2 cellular contexts compared by ENCODE assay signal in the genomic region with DNA sequence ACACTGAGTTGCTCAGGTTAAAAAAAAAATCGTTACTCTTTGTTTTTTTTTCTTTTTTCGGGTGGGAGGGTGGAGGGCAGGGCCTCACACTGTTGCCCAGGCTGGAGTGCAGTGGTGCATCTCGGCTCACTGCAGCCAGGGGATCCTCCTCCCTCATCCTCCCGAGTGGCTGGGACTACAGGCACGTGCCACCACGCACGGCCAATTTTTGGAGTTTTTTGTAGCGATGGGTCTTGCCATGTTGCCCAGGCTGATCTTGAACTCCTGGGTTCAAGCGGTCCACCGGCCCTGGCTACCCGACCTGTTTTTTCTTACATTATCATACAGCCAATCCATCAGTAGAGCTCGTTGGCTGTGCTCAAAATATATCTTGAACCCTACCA.
TF ChIP-seq lines count a peak whose summit lies in the region.

No MANE protein-coding gene starts in this region.

TF ChIP-seq in SK-N-SH, 30 proteins besides CTCF, POLR2A, EP300 and RAD21 (continued from another document):
- TF ChIP-seq JUND (IDR thresholded peaks at IDR 0.05), result no peak
- TF ChIP-seq, protein P1, sequence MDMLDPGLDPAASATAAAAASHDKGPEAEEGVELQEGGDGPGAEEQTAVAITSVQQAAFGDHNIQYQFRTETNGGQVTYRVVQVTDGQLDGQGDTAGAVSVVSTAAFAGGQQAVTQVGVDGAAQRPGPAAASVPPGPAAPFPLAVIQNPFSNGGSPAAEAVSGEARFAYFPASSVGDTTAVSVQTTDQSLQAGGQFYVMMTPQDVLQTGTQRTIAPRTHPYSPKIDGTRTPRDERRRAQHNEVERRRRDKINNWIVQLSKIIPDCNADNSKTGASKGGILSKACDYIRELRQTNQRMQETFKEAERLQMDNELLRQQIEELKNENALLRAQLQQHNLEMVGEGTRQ (IDR thresholded peaks at IDR 0.05; ENCODE audit: borderline replicate concordance, low read depth, low read length), result no peak
- TF ChIP-seq, protein P2, sequence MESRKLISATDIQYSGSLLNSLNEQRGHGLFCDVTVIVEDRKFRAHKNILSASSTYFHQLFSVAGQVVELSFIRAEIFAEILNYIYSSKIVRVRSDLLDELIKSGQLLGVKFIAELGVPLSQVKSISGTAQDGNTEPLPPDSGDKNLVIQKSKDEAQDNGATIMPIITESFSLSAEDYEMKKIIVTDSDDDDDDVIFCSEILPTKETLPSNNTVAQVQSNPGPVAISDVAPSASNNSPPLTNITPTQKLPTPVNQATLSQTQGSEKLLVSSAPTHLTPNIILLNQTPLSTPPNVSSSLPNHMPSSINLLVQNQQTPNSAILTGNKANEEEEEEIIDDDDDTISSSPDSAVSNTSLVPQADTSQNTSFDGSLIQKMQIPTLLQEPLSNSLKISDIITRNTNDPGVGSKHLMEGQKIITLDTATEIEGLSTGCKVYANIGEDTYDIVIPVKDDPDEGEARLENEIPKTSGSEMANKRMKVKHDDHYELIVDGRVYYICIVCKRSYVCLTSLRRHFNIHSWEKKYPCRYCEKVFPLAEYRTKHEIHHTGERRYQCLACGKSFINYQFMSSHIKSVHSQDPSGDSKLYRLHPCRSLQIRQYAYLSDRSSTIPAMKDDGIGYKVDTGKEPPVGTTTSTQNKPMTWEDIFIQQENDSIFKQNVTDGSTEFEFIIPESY (IDR thresholded peaks at IDR 0.05; ENCODE audit: borderline replicate concordance, low read depth), result no peak
- TF ChIP-seq RCOR1 (IDR thresholded peaks at IDR 0.05; ENCODE audit: low read length), result no peak
- no peak for TF ChIP-seq TEAD4 (IDR thresholded peaks at IDR 0.05; ENCODE audit: borderline replicate concordance, insufficient read depth)
- TF ChIP-seq, protein P3, sequence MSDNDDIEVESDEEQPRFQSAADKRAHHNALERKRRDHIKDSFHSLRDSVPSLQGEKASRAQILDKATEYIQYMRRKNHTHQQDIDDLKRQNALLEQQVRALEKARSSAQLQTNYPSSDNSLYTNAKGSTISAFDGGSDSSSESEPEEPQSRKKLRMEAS (IDR thresholded peaks at IDR 0.05; ENCODE audit: low read depth), result no peak
- no peak for TF ChIP-seq TCF12 (IDR thresholded peaks at IDR 0.05)
- no peak for TF ChIP-seq YY1 (IDR thresholded peaks at IDR 0.05; ENCODE audit: low read depth)
- TF ChIP-seq ELF1 (IDR thresholded peaks at IDR 0.05), result no peak
- no peak for TF ChIP-seq GATA2 (CRISPR knock-in tag; IDR thresholded peaks at IDR 0.05)
- no peak for TF ChIP-seq FOXM1 (IDR thresholded peaks at IDR 0.05; ENCODE audit: low read depth)
- TF ChIP-seq, protein P4, sequence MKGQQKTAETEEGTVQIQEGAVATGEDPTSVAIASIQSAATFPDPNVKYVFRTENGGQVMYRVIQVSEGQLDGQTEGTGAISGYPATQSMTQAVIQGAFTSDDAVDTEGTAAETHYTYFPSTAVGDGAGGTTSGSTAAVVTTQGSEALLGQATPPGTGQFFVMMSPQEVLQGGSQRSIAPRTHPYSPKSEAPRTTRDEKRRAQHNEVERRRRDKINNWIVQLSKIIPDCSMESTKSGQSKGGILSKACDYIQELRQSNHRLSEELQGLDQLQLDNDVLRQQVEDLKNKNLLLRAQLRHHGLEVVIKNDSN (IDR thresholded peaks at IDR 0.05; ENCODE audit: borderline replicate concordance, low read depth), result no peak
- TF ChIP-seq CHD2 (IDR thresholded peaks at IDR 0.05; ENCODE audit: low read length, partially characterized antibody), result no peak

TF ChIP-seq in SK-N-SH treated with all-trans-retinoic acid at 6 μM for 48 hours, 23 proteins besides CTCF, POLR2A, EP300 and RAD21 (continued from another document):
- TF ChIP-seq GLIS3 (CRISPR knock-in tag; IDR thresholded peaks at IDR 0.05) (no peak), ZNF565 (CRISPR knock-in tag; conservative IDR thresholded peaks at IDR 0.05; ENCODE audit: low read depth) (no peak), ISL1 (CRISPR knock-in tag; IDR thresholded peaks at IDR 0.05) (no peak), SNAI2 (CRISPR knock-in tag; IDR thresholded peaks at IDR 0.05) (no peak), ZNF8 (CRISPR knock-in tag; IDR thresholded peaks at IDR 0.05) (no peak), ARNTL (CRISPR knock-in tag; IDR thresholded peaks at IDR 0.05; ENCODE audit: borderline replicate concordance, low read depth) (no peak)
- TF ChIP-seq, protein P5, sequence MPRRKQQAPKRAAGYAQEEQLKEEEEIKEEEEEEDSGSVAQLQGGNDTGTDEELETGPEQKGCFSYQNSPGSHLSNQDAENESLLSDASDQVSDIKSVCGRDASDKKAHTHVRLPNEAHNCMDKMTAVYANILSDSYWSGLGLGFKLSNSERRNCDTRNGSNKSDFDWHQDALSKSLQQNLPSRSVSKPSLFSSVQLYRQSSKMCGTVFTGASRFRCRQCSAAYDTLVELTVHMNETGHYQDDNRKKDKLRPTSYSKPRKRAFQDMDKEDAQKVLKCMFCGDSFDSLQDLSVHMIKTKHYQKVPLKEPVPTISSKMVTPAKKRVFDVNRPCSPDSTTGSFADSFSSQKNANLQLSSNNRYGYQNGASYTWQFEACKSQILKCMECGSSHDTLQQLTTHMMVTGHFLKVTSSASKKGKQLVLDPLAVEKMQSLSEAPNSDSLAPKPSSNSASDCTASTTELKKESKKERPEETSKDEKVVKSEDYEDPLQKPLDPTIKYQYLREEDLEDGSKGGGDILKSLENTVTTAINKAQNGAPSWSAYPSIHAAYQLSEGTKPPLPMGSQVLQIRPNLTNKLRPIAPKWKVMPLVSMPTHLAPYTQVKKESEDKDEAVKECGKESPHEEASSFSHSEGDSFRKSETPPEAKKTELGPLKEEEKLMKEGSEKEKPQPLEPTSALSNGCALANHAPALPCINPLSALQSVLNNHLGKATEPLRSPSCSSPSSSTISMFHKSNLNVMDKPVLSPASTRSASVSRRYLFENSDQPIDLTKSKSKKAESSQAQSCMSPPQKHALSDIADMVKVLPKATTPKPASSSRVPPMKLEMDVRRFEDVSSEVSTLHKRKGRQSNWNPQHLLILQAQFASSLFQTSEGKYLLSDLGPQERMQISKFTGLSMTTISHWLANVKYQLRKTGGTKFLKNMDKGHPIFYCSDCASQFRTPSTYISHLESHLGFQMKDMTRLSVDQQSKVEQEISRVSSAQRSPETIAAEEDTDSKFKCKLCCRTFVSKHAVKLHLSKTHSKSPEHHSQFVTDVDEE (CRISPR knock-in tag; IDR thresholded peaks at IDR 0.05), result no peak
- TF ChIP-seq, protein P6, sequence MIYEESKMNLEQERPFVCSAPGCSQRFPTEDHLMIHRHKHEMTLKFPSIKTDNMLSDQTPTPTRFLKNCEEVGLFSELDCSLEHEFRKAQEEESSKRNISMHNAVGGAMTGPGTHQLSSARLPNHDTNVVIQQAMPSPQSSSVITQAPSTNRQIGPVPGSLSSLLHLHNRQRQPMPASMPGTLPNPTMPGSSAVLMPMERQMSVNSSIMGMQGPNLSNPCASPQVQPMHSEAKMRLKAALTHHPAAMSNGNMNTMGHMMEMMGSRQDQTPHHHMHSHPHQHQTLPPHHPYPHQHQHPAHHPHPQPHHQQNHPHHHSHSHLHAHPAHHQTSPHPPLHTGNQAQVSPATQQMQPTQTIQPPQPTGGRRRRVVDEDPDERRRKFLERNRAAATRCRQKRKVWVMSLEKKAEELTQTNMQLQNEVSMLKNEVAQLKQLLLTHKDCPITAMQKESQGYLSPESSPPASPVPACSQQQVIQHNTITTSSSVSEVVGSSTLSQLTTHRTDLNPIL (CRISPR knock-in tag; IDR thresholded peaks at IDR 0.05; ENCODE audit: low read depth), result no peak
- TF ChIP-seq, protein P7, sequence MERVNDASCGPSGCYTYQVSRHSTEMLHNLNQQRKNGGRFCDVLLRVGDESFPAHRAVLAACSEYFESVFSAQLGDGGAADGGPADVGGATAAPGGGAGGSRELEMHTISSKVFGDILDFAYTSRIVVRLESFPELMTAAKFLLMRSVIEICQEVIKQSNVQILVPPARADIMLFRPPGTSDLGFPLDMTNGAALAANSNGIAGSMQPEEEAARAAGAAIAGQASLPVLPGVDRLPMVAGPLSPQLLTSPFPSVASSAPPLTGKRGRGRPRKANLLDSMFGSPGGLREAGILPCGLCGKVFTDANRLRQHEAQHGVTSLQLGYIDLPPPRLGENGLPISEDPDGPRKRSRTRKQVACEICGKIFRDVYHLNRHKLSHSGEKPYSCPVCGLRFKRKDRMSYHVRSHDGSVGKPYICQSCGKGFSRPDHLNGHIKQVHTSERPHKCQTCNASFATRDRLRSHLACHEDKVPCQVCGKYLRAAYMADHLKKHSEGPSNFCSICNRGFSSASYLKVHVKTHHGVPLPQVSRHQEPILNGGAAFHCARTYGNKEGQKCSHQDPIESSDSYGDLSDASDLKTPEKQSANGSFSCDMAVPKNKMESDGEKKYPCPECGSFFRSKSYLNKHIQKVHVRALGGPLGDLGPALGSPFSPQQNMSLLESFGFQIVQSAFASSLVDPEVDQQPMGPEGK (CRISPR knock-in tag; IDR thresholded peaks at IDR 0.05; ENCODE audit: borderline replicate concordance), result no peak
- TF ChIP-seq, protein P8, sequence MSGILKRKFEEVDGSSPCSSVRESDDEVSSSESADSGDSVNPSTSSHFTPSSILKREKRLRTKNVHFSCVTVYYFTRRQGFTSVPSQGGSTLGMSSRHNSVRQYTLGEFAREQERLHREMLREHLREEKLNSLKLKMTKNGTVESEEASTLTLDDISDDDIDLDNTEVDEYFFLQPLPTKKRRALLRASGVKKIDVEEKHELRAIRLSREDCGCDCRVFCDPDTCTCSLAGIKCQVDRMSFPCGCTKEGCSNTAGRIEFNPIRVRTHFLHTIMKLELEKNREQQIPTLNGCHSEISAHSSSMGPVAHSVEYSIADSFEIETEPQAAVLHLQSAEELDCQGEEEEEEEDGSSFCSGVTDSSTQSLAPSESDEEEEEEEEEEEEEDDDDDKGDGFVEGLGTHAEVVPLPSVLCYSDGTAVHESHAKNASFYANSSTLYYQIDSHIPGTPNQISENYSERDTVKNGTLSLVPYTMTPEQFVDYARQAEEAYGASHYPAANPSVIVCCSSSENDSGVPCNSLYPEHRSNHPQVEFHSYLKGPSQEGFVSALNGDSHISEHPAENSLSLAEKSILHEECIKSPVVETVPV (CRISPR knock-in tag; IDR thresholded peaks at IDR 0.05), result no peak
- TF ChIP-seq, protein P9, sequence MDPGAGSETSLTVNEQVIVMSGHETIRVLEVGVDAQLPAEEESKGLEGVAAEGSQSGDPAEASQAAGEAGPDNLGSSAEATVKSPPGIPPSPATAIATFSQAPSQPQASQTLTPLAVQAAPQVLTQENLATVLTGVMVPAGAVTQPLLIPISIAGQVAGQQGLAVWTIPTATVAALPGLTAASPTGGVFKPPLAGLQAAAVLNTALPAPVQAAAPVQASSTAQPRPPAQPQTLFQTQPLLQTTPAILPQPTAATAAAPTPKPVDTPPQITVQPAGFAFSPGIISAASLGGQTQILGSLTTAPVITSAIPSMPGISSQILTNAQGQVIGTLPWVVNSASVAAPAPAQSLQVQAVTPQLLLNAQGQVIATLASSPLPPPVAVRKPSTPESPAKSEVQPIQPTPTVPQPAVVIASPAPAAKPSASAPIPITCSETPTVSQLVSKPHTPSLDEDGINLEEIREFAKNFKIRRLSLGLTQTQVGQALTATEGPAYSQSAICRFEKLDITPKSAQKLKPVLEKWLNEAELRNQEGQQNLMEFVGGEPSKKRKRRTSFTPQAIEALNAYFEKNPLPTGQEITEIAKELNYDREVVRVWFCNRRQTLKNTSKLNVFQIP (CRISPR knock-in tag; IDR thresholded peaks at IDR 0.05; ENCODE audit: borderline replicate concordance, low read depth), result no peak
